ENCODE assay signal across 1 cellular context in the genomic region with DNA sequence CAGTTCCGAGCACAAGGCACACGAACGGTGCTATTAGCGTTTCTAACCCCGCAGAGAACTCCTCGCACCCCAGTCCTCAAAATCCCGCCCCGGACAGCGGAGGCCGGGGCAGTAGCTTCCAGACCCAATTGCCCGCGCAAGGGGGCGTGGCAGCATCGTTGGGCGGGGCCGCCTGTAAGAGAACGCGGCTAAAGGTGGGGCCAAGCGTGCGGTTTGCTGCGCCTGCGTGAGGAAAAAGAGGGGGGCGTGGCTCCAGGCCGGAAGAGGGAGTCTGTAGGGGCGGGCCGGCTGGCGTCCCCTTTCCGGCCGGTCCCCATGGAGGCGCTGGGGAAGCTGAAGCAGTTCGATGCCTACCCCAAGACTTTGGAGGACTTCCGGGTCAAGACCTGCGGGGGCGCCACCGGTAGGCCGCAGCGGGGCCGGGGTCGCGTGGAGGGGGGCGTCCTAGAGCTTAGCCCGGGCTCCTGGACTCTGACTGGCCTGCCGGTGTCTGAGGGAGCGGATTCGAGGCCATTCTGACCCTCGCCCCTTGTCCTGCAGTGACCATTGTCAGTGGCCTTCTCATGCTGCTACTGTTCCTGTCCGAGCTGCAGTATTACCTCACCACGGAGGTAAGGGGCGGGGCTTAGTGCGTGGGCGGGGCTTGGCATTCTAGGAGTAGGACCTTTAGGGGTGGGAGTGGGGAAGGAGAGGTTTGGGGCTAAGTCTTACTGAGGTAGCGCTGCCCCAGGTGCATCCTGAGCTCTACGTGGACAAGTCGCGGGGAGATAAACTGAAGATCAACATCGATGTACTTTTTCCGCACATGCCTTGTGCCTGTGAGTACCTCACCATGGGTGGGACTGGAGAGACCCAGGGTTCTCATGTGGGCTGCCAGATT.
TF ChIP-seq lines count a peak whose summit lies in the region.

A gene (plus strand): TSS at position 296 of the 880 bp plus-strand sequence. CDS start 20 bp downstream, at position 316.

TF ChIP-seq in HepG2, 621 proteins besides CTCF, POLR2A, EP300 and RAD21 (continued from another document and continues in another):
- TF ChIP-seq HHEX (CRISPR knock-in tag; IDR thresholded peaks at IDR 0.05) (no peak), GZF1 (CRISPR knock-in tag; IDR thresholded peaks at IDR 0.05) (0 out of 2 replicates have a peak, but pooled peaks have one; percentile 66), ZNF329 (CRISPR knock-in tag; IDR thresholded peaks at IDR 0.05; ENCODE audit: low read depth) (peak; percentile 52; the same call in 1 of the 2 replicates), PRPF4 (IDR thresholded peaks at IDR 0.05; ENCODE audit: low read depth, low read length, poor library complexity, severe bottlenecking) (no peak), ZNF501 (CRISPR knock-in tag; IDR thresholded peaks at IDR 0.05) (peak; percentile 95), KDM4B (CRISPR knock-in tag; IDR thresholded peaks at IDR 0.05) (no peak), ZNF17 (CRISPR knock-in tag; IDR thresholded peaks at IDR 0.05) (no peak), ELF3 (CRISPR knock-in tag; IDR thresholded peaks at IDR 0.05) (peak; percentile 79), HDAC6 (IDR thresholded peaks at IDR 0.05; ENCODE audit: low read depth, low read length) (no peak), EZH2 (conservative IDR thresholded peaks at IDR 0.05; ENCODE audit: low read depth, low read length) (no peak), HOXA9 (CRISPR knock-in tag; IDR thresholded peaks at IDR 0.05; ENCODE audit: borderline replicate concordance) (no peak), FOSL1 (CRISPR knock-in tag; IDR thresholded peaks at IDR 0.05; ENCODE audit: borderline replicate concordance) (no peak), ZNF605 (CRISPR knock-in tag; IDR thresholded peaks at IDR 0.05) (peak; percentile 98), IRX3 (CRISPR knock-in tag; IDR thresholded peaks at IDR 0.05; ENCODE audit: borderline replicate concordance, low read depth) (no peak), SOX6 (IDR thresholded peaks at IDR 0.05) (no peak), SOX6 (CRISPR knock-in tag; IDR thresholded peaks at IDR 0.05) (peak; percentile 71), TMF1 (CRISPR knock-in tag; IDR thresholded peaks at IDR 0.05; ENCODE audit: low read depth) (no peak; the same call in 1 of the 2 replicates), ARID2 (CRISPR knock-in tag; IDR thresholded peaks at IDR 0.05; ENCODE audit: borderline replicate concordance) (no peak), JUN (CRISPR knock-in tag; IDR thresholded peaks at IDR 0.05) (no peak; the same call in 1 of the 2 replicates), NFE2 (CRISPR knock-in tag; IDR thresholded peaks at IDR 0.05) (no peak), ZNF660 (CRISPR knock-in tag; IDR thresholded peaks at IDR 0.05; ENCODE audit: borderline replicate concordance, low read depth) (no peak), ZMYM3 (CRISPR knock-in tag; IDR thresholded peaks at IDR 0.05) (peak; percentile 47), ISX (CRISPR knock-in tag; conservative IDR thresholded peaks at IDR 0.05) (no peak; the same call in 1 of the 2 replicates), MED13 (CRISPR knock-in tag; IDR thresholded peaks at IDR 0.05) (no peak), SMAD3 (CRISPR knock-in tag; IDR thresholded peaks at IDR 0.05) (no peak; the same call in 1 of the 2 replicates), ZFX (CRISPR knock-in tag; IDR thresholded peaks at IDR 0.05; ENCODE audit: low read depth) (peak; percentile 99), ZFP36L2 (CRISPR knock-in tag; IDR thresholded peaks at IDR 0.05) (no peak), KAT8 (CRISPR knock-in tag; IDR thresholded peaks at IDR 0.05) (peak; percentile 97), CC2D1A (CRISPR knock-in tag; IDR thresholded peaks at IDR 0.05) (0 out of 2 replicates have a peak, but pooled peaks have one; percentile 52), HNRNPUL1 (IDR thresholded peaks at IDR 0.05; ENCODE audit: low read depth, low read length) (no peak), IRF2 (CRISPR knock-in tag; IDR thresholded peaks at IDR 0.05) (peak; percentile 51), TRIM24 (CRISPR knock-in tag; IDR thresholded peaks at IDR 0.05) (no peak), ZNF224 (CRISPR knock-in tag; IDR thresholded peaks at IDR 0.05) (peak; percentile 89)
- TF ChIP-seq, protein P1, sequence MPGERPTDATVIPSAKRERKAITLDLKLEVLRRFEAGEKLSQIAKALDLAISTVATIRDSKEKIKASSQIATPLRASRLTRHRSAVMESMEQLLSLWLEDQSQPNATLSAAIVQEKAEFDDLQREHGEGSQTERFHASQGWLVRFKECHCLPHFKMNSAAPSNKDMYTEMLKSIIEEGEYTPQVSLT (CRISPR knock-in tag; IDR thresholded peaks at IDR 0.05; ENCODE audit: borderline replicate concordance, low read depth) = peak; percentile 77; the same call in 1 of the 2 replicates
- TF ChIP-seq, protein P2, sequence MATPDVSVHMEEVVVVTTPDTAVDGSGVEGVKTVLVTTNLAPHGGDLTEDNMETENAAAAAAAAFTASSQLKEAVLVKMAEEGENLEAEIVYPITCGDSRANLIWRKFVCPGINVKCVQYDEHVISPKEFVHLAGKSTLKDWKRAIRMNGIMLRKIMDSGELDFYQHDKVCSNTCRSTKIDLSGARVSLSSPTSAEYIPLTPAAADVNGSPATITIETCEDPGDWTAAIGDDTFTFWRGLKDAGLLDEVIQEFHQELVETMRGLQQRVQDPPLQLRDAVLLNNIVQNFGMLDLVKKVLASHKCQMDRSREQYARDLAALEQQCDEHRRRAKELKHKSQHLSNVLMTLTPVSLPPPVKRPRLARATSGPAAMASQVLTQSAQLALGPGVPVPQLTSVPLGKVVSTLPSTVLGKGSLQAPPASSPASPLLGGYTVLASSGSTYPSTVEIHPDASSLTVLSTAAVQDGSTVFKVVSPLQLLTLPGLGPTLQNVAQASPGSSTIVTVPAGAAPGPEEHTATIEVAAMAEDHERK (CRISPR knock-in tag; IDR thresholded peaks at IDR 0.05; ENCODE audit: low read depth) = no peak
- TF ChIP-seq, protein P3, sequence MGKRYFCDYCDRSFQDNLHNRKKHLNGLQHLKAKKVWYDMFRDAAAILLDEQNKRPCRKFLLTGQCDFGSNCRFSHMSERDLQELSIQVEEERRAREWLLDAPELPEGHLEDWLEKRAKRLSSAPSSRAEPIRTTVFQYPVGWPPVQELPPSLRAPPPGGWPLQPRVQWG (CRISPR knock-in tag; IDR thresholded peaks at IDR 0.05; ENCODE audit: borderline replicate concordance, low read depth) = no peak
- TF ChIP-seq, protein P4, sequence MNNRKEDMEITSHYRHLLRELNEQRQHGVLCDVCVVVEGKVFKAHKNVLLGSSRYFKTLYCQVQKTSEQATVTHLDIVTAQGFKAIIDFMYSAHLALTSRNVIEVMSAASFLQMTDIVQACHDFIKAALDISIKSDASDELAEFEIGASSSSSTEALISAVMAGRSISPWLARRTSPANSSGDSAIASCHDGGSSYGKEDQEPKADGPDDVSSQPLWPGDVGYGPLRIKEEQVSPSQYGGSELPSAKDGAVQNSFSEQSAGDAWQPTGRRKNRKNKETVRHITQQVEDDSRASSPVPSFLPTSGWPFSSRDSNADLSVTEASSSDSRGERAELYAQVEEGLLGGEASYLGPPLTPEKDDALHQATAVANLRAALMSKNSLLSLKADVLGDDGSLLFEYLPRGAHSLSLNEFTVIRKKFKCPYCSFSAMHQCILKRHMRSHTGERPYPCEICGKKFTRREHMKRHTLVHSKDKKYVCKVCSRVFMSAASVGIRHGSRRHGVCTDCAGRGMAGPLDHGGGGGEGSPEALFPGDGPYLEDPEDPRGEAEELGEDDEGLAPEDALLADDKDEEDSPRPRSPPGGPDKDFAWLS (CRISPR knock-in tag; IDR thresholded peaks at IDR 0.05; ENCODE audit: borderline replicate concordance) = no peak
- TF ChIP-seq, protein P5, sequence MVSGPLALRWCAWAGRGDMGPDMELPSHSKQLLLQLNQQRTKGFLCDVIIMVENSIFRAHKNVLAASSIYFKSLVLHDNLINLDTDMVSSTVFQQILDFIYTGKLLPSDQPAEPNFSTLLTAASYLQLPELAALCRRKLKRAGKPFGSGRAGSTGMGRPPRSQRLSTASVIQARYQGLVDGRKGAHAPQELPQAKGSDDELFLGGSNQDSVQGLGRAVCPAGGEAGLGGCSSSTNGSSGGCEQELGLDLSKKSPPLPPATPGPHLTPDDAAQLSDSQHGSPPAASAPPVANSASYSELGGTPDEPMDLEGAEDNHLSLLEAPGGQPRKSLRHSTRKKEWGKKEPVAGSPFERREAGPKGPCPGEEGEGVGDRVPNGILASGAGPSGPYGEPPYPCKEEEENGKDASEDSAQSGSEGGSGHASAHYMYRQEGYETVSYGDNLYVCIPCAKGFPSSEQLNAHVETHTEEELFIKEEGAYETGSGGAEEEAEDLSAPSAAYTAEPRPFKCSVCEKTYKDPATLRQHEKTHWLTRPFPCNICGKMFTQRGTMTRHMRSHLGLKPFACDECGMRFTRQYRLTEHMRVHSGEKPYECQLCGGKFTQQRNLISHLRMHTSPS (CRISPR knock-in tag; IDR thresholded peaks at IDR 0.05; ENCODE audit: low read depth) = no peak; the same call in 1 of the 2 replicates
- TF ChIP-seq, protein P6, sequence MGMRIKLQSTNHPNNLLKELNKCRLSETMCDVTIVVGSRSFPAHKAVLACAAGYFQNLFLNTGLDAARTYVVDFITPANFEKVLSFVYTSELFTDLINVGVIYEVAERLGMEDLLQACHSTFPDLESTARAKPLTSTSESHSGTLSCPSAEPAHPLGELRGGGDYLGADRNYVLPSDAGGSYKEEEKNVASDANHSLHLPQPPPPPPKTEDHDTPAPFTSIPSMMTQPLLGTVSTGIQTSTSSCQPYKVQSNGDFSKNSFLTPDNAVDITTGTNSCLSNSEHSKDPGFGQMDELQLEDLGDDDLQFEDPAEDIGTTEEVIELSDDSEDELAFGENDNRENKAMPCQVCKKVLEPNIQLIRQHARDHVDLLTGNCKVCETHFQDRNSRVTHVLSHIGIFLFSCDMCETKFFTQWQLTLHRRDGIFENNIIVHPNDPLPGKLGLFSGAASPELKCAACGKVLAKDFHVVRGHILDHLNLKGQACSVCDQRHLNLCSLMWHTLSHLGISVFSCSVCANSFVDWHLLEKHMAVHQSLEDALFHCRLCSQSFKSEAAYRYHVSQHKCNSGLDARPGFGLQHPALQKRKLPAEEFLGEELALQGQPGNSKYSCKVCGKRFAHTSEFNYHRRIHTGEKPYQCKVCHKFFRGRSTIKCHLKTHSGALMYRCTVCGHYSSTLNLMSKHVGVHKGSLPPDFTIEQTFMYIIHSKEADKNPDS (CRISPR knock-in tag; IDR thresholded peaks at IDR 0.05) = 0 out of 2 replicates have a peak, but pooled peaks have one; percentile 49
- TF ChIP-seq, protein P7, sequence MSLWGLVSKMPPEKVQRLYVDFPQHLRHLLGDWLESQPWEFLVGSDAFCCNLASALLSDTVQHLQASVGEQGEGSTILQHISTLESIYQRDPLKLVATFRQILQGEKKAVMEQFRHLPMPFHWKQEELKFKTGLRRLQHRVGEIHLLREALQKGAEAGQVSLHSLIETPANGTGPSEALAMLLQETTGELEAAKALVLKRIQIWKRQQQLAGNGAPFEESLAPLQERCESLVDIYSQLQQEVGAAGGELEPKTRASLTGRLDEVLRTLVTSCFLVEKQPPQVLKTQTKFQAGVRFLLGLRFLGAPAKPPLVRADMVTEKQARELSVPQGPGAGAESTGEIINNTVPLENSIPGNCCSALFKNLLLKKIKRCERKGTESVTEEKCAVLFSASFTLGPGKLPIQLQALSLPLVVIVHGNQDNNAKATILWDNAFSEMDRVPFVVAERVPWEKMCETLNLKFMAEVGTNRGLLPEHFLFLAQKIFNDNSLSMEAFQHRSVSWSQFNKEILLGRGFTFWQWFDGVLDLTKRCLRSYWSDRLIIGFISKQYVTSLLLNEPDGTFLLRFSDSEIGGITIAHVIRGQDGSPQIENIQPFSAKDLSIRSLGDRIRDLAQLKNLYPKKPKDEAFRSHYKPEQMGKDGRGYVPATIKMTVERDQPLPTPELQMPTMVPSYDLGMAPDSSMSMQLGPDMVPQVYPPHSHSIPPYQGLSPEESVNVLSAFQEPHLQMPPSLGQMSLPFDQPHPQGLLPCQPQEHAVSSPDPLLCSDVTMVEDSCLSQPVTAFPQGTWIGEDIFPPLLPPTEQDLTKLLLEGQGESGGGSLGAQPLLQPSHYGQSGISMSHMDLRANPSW (CRISPR knock-in tag; IDR thresholded peaks at IDR 0.05; ENCODE audit: borderline replicate concordance) = peak; percentile 41; the same call in 1 of the 2 replicates
- TF ChIP-seq, protein P8, sequence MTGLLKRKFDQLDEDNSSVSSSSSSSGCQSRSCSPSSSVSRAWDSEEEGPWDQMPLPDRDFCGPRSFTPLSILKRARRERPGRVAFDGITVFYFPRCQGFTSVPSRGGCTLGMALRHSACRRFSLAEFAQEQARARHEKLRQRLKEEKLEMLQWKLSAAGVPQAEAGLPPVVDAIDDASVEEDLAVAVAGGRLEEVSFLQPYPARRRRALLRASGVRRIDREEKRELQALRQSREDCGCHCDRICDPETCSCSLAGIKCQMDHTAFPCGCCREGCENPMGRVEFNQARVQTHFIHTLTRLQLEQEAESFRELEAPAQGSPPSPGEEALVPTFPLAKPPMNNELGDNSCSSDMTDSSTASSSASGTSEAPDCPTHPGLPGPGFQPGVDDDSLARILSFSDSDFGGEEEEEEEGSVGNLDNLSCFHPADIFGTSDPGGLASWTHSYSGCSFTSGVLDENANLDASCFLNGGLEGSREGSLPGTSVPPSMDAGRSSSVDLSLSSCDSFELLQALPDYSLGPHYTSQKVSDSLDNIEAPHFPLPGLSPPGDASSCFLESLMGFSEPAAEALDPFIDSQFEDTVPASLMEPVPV (CRISPR knock-in tag; IDR thresholded peaks at IDR 0.05) = peak; percentile 92; the same call in 1 of the 2 replicates
- TF ChIP-seq, protein P9, sequence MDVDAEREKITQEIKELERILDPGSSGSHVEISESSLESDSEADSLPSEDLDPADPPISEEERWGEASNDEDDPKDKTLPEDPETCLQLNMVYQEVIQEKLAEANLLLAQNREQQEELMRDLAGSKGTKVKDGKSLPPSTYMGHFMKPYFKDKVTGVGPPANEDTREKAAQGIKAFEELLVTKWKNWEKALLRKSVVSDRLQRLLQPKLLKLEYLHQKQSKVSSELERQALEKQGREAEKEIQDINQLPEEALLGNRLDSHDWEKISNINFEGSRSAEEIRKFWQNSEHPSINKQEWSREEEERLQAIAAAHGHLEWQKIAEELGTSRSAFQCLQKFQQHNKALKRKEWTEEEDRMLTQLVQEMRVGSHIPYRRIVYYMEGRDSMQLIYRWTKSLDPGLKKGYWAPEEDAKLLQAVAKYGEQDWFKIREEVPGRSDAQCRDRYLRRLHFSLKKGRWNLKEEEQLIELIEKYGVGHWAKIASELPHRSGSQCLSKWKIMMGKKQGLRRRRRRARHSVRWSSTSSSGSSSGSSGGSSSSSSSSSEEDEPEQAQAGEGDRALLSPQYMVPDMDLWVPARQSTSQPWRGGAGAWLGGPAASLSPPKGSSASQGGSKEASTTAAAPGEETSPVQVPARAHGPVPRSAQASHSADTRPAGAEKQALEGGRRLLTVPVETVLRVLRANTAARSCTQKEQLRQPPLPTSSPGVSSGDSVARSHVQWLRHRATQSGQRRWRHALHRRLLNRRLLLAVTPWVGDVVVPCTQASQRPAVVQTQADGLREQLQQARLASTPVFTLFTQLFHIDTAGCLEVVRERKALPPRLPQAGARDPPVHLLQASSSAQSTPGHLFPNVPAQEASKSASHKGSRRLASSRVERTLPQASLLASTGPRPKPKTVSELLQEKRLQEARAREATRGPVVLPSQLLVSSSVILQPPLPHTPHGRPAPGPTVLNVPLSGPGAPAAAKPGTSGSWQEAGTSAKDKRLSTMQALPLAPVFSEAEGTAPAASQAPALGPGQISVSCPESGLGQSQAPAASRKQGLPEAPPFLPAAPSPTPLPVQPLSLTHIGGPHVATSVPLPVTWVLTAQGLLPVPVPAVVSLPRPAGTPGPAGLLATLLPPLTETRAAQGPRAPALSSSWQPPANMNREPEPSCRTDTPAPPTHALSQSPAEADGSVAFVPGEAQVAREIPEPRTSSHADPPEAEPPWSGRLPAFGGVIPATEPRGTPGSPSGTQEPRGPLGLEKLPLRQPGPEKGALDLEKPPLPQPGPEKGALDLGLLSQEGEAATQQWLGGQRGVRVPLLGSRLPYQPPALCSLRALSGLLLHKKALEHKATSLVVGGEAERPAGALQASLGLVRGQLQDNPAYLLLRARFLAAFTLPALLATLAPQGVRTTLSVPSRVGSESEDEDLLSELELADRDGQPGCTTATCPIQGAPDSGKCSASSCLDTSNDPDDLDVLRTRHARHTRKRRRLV (CRISPR knock-in tag; IDR thresholded peaks at IDR 0.05) = peak; percentile 89; the same call in 1 of the 2 replicates
